In genomic region chr5:109837226-109837861, GRCh38 we compare ENCODE assay signal across 1 cellular context.
TF ChIP-seq lines count a peak whose summit lies in the region.

No MANE protein-coding gene starts in this region.

TF ChIP-seq in GM23338, 12 proteins besides CTCF, POLR2A, EP300 and RAD21 (continued from another document):
- TF ChIP-seq REST (IDR thresholded peaks at IDR 0.05; ENCODE audit: unreplicated experiment) (no peak), ZNF331 (CRISPR knock-in tag; IDR thresholded peaks at IDR 0.05; ENCODE audit: low read depth) (no peak), JUNB (IDR thresholded peaks at IDR 0.05; ENCODE audit: unreplicated experiment) (no peak), STAT1 (IDR thresholded peaks at IDR 0.05; ENCODE audit: unreplicated experiment) (no peak), EZH2 (IDR thresholded peaks at IDR 0.05; ENCODE audit: low read depth, unreplicated experiment) (no peak), ZNF114 (CRISPR knock-in tag; IDR thresholded peaks at IDR 0.05) (no peak), CREB1 (CRISPR knock-in tag; IDR thresholded peaks at IDR 0.05; ENCODE audit: low read depth) (no peak)
